Comparison of ENCODE assay signal across 16 cellular contexts in the genomic region with DNA sequence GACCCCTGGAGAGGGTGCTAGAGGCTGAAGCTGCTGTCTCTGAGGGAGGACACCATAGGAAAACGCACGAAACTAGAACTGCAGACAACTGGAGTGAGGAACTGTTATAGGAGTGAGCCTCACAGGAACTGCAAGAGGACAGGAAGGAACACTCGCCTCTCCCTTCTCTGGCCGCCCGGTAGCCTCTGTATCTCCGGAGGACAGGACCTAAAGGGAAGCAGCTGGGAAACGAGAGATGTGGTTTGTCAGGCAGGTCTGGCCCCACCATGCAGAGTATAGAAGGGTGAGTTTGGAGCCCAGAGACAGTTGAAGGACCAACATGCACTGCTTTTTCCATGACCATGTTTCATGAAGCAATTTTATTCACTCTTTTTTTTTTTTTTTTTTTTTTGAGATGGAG.
"Had no signal": no experiment of that assay in that cellular context is flagged by ENCODE, and none has a peak within 500 bp of the region (broad histone marks: within the 10 kb centered on the region; RNA-seq: fewer than 3 reads in every experiment).

No MANE protein-coding gene starts in this region.

- H3K27ac ChIP-seq: colonic mucosa, heart left ventricle, lower lobe of right lung had no signal

- H3K27me3 ChIP-seq: colonic mucosa, heart left ventricle had no signal

- H3K4me3 Mint-ChIP-seq: activated B cell treated with CpG ODN at 0.5 μM for 24 hours; activated CD4-positive, alpha-beta T cell treated with anti-CD3 and anti-CD28 coated beads for 36 hours; activated naive CD8-positive, alpha-beta T cell; activated T-cell treated with anti-CD3 and anti-CD28 coated beads, Interleukin-2, amount 50 U/mL, for 24 hours; activated T-helper 17 cell treated with anti-CD3 and anti-CD28 coated beads, Interleukin-2, amount 50 U/mL, for 72 hours; naive B cell had no signal

- H3K4me3 ChIP-seq: colonic mucosa, heart left ventricle, lower lobe of right lung had no signal

- ATAC-seq: activated CD4-positive, alpha-beta T cell treated with anti-CD3 and anti-CD28 coated beads for 36 hours; activated T-helper 17 cell treated with anti-CD3 and anti-CD28 coated beads, Interleukin-2, amount 50 U/mL, for 72 hours; heart left ventricle; lower lobe of right lung had no signal

- H3K9me3 ChIP-seq: colonic mucosa had no signal

- H3K36me3 ChIP-seq: colonic mucosa, heart left ventricle, lower lobe of right lung had no signal

- H3K27ac Mint-ChIP-seq: activated B cell treated with CpG ODN at 0.5 μM for 24 hours; activated CD4-positive, alpha-beta T cell treated with anti-CD3 and anti-CD28 coated beads for 36 hours; activated naive CD8-positive, alpha-beta T cell; activated T-cell treated with anti-CD3 and anti-CD28 coated beads, Interleukin-2, amount 50 U/mL, for 24 hours; activated T-helper 17 cell treated with anti-CD3 and anti-CD28 coated beads, Interleukin-2, amount 50 U/mL, for 72 hours; naive B cell had no signal

- DNase-seq: activated B cell treated with CpG ODN at 0.5 μM for 24 hours; activated CD4-positive, alpha-beta T cell treated with anti-CD3 and anti-CD28 coated beads for 36 hours; activated CD4-positive, alpha-beta T cell treated with anti-CD3 and anti-CD28 coated beads, Interleukin-2, amount 50 U/mL, for 4 hours; activated CD8-positive, alpha-beta memory T cell treated with anti-CD3 and anti-CD28 coated beads for 24 hours; activated CD8-positive, alpha-beta memory T cell treated with anti-CD3 and anti-CD28 coated beads, Interleukin-2, amount 50 U/mL, for 4 hours; activated T-cell treated with anti-CD3 and anti-CD28 coated beads, Interleukin-2, amount 50 U/mL, for 24 hours; colonic mucosa; heart left ventricle; kidney; lower lobe of right lung; naive B cell; posterior cingulate gyrus; stimulated activated CD4-positive, alpha-beta T cell treated with anti-CD3 and anti-CD28 coated beads, Interleukin-4, amount 100 ng/mL, for 24 hours; stimulated activated naive CD4-positive, alpha-beta T cell treated with Interleukin-2 at 50 U/mL for 16 hours had no signal

- H3K4me1 ChIP-seq: colonic mucosa, heart left ventricle, lower lobe of right lung had no signal

- H3K4me1 Mint-ChIP-seq: activated B cell treated with CpG ODN at 0.5 μM for 24 hours; activated CD4-positive, alpha-beta T cell treated with anti-CD3 and anti-CD28 coated beads for 36 hours; activated T-helper 17 cell treated with anti-CD3 and anti-CD28 coated beads, Interleukin-2, amount 50 U/mL, for 72 hours; naive B cell had no signal

- H3K27me3 Mint-ChIP-seq: activated B cell treated with CpG ODN at 0.5 μM for 24 hours; activated naive CD8-positive, alpha-beta T cell; activated T-cell treated with anti-CD3 and anti-CD28 coated beads, Interleukin-2, amount 50 U/mL, for 24 hours had no signal
